Comparison of ENCODE assay signal across 28 cellular contexts in genomic region chr15:54719325-54719724, GRCh38.
"Had no signal": no experiment of that assay in that cellular context is flagged by ENCODE, and none has a peak within 500 bp of the region (broad histone marks: within the 10 kb centered on the region; RNA-seq: fewer than 3 reads in every experiment).

No MANE protein-coding gene starts in this region.

- DNase-seq: Kasumi-1, KG1, NCI-H1092, NCI-H1105, NCI-H1417 treated with DMSO at 0.1 percent for 48 hours, NCI-H1436 treated with DMSO at 0.1 percent for 48 hours, NCI-H1694 treated with DMSO at 0.1 percent for 48 hours, NCI-H187 treated with DMSO at 0.1 percent for 48 hours, NCI-H2029, NCI-H2081, NCI-H2171 treated with DMSO at 0.1 percent for 48 hours, NCI-H2227 treated with DMSO at 0.1 percent for 48 hours, NCI-H345, NCI-H446, NCI-H510A treated with DMSO at 0.1 percent for 48 hours, NCI-H524 treated with DMSO at 0.1 percent for 48 hours, NCI-H526 treated with DMSO at 0.1 percent for 48 hours, NCI-H748 treated with DMSO at 0.1 percent for 48 hours, NCI-H82, OCI-M1, PC-3, Peyer's patch, Right ventricle myocardium superior, RPMI8226, SHP77 treated with DMSO at 0.1 percent for 48 hours, SK-N-SH, SW 1271 had no signal

- H3K36me3 ChIP-seq: Peyer's patch, SJSA1 had no signal

- H3K9ac ChIP-seq: SK-N-SH had no signal

- H3K9me3 ChIP-seq: Peyer's patch, SK-N-SH had no signal

- H3K4me2 ChIP-seq: SK-N-SH had no signal

- H3K27ac ChIP-seq: Peyer's patch, SJSA1 had no signal

- H3K4me1 ChIP-seq: Peyer's patch, SJSA1 had no signal

- ATAC-seq: PC-3 had no signal

- H3K4me3 ChIP-seq: Peyer's patch, SJSA1 had no signal

- H3K9me2 ChIP-seq: SK-N-SH had no signal

- H3K27me3 ChIP-seq: Peyer's patch, SJSA1 had no signal
